Comparison of ENCODE assay signal across 18 cellular contexts in the genomic region with DNA sequence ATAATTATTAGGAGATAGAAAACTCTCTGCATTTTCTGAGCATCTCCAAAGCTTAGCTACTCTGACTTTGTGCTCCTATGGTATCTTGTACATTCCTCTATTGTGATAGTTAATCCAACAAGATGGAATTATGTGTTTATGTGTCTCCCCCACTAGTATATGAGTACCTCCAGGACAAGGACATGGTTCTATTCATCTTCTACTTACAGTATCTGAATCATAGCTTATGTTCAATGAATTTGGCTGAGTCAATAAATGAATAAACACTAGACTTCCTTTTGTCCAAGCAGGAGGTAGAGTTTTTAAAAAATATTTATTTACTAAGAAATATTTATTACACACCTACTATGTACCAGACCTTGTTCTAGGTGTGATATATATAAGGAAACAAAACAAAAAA. TPM values are rescaled to one million over a fixed set of nuclear protein-coding genes. Genes with fewer than 3 reads are reported as not detected.
A peak's percentile ranks its signal among the peaks of the same experiment; 100 is the strongest.
DNase-seq lines count a peak whose midpoint lies in the region; ATAC-seq and TF ChIP-seq lines count a peak whose summit lies in the region.
"Had no signal": no experiment of that assay in that cellular context is flagged by ENCODE, and none has a peak within 500 bp of the region (broad histone marks: within the 10 kb centered on the region; RNA-seq: fewer than 3 reads in every experiment).

No MANE protein-coding gene starts in this region.

- no peak overlapping the region for H3K4me3 ChIP-seq in PC-3 (ENCODE audit: low read length)
- H3K4me3 ChIP-seq: BLaER1, GM12878 had no signal

- DNase-seq in DMS53 treated with DMSO at 0.1 percent for 48 hours (lab: John Stamatoyannopoulos, UW; ENCODE audit: unreplicated experiment) (peak; percentile 16), PC-3 (peak; percentile 64), GM19240 (ENCODE audit: insufficient read length, low spot score) (no peak), COLO668 (lab: John Stamatoyannopoulos, UW; ENCODE audit: unreplicated experiment) (no peak), activated gamma-delta T cell (lab: John Stamatoyannopoulos, UW) (no peak)
- DNase-seq: 8988T; ACHN; BE2C; C1 segment of cervical spinal cord; Caco-2; Calu3; CD4-positive, alpha-beta memory T cell; CD4-positive, CD25-positive, alpha-beta regulatory T cell; CD8-positive, alpha-beta memory T cell; DMS79 treated with DMSO at 0.1 percent for 48 hours; GDM1 had no signal

- POLR2A ChIA-PET in PC-3 (lab: Charles Lee; ENCODE audit: unreplicated experiment) = no interaction called here

- no peaks in the 10 kb centered on the region for H3K9me2 ChIP-seq in PC-3 (replicated peaks; ENCODE audit: low read length)

- no peaks in the 10 kb centered on the region for H4K20me1 ChIP-seq in PC-3 (ENCODE audit: low read length)
- H4K20me1 ChIP-seq: BLaER1 had no signal

- H3K4me2 ChIP-seq in PC-3 (ENCODE audit: low read length) = no peak overlapping the region
- H3K4me2 ChIP-seq: BLaER1 had no signal

- H3K27ac ChIP-seq in PC-3 (ENCODE audit: low read length) = no peak overlapping the region
- H3K27ac ChIP-seq: BLaER1 had no signal

- no peak overlapping the region for H2AFZ ChIP-seq in PC-3 (ENCODE audit: low read length)

- no peak for TF ChIP-seq CTCF in PC-3 (conservative IDR thresholded peaks at IDR 0.05; ENCODE audit: low read depth, low read length)

- H3K4me1 ChIP-seq in PC-3 (ENCODE audit: insufficient read depth, low read length) = peaks cover 17% of the 10 kb centered on the region
- H3K4me1 ChIP-seq: BE2C, BLaER1, Caco-2 had no signal

- no peaks in the 10 kb centered on the region for H3K79me2 ChIP-seq in PC-3 (ENCODE audit: low read length)

- no peaks in the 10 kb centered on the region for H3K9me3 ChIP-seq in PC-3 (ENCODE audit: low read length)
- H3K9me3 ChIP-seq: BE2C, BLaER1, Caco-2 had no signal

- intact Hi-C loops in PC-3 (cut with micrococcal nuclease) = no loop called here

- H3F3A ChIP-seq in PC-3 (ENCODE audit: low read length, unreplicated experiment) = no peaks in the 10 kb centered on the region

- H3K36me3 ChIP-seq in PC-3 (ENCODE audit: low read depth, low read length) = no peaks in the 10 kb centered on the region
- H3K36me3 ChIP-seq: BE2C, BLaER1 had no signal

- no TSS peak for BruUV-seq in PC-3 (replicated peaks; lab: Mats Ljungman, UMichigan)

- CTCF ChIA-PET in PC-3 (lab: Charles Lee) = interaction anchor here (0.9 kb wide), 1 partner anchor 18 kb away, joined by 6 read pairs; the partner anchor contains the start of gene CTH

- ATAC-seq in PC-3 = peak; percentile 87
- ATAC-seq: GM12878 had no signal

- no peak overlapping the region for H3K9ac ChIP-seq in PC-3 (ENCODE audit: low read length)
- H3K9ac ChIP-seq: BLaER1 had no signal

- H3K27me3 ChIP-seq in PC-3 (ENCODE audit: low read length) = no peaks in the 10 kb centered on the region
- H3K27me3 ChIP-seq: BE2C, BLaER1 had no signal

RNA-seq across cellular contexts. Expression of gene CTH, which starts 18.4 kb away (rescaled TPM):
- total RNA-seq in PC-3 (2014; rRNA removed) = 8.5 and 13.2 TPM in 2 replicates

RNA-seq across cellular contexts. Expression of gene ANKRD13C, which starts 38.1 kb away (rescaled TPM):
- total RNA-seq in PC-3 (2014; rRNA removed) = 38.0 and 41.5 TPM in 2 replicates

Comparison
In these comparisons a context has a peak if more than half of its experiments do, and no peak if none do; other contexts are left out.
1. DNase-seq: peak in DMS53 treated with DMSO at 0.1 percent for 48 hours (single experiment) and PC-3 (single experiment); none in GM19240 (single experiment), COLO668 (single experiment) and activated gamma-delta T cell (single experiment).